24 cellular contexts compared by ENCODE assay signal in the genomic region with DNA sequence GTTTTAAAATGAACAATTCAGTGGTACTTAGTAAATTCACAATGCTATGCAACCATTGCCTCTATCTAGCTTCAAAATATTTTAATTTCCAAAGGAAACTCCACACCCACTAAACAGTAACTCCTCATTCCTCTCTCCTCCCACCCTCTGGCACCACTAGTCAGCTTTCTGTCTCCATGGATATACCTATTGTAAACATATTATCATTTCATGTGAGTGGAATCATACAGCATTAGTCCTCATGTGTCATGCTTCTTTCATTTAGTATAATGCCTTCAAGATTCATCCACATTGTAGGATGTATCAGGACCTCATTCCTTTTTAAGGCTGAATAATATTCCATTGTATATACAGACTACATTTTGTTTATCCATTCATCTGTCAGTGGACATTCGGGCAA.
"Had no signal": no experiment of that assay in that cellular context is flagged by ENCODE, and none has a peak within 500 bp of the region (broad histone marks: within the 10 kb centered on the region; RNA-seq: fewer than 3 reads in every experiment).

No MANE protein-coding gene starts in this region.

- H3K4me3 ChIP-seq: coronary artery, gastroesophageal sphincter, left ventricle myocardium inferior, lower lobe of right lung, prostate gland, right lobe of liver, spleen, tibial artery, upper lobe of left lung, uterus had no signal

- H3K27ac ChIP-seq: coronary artery, gastroesophageal sphincter, left ventricle myocardium inferior, lower lobe of right lung, parathyroid adenoma, prostate gland, right lobe of liver, spleen, tibial artery, upper lobe of left lung, uterus had no signal

- H3K27me3 ChIP-seq: gastroesophageal sphincter, right lobe of liver, spleen, tibial artery, upper lobe of left lung, uterus had no signal

- H3K9me3 ChIP-seq: prostate gland, right lobe of liver had no signal

- ATAC-seq: esophagus mucosa; gastroesophageal sphincter; left cardiac atrium; lower lobe of right lung; right lobe of liver; stimulated activated memory B cell treated with anti-CD40 and anti-IgM and Interleukin-4, amounts not matched to agents 10 μg/mL and 1 μg/mL and 100 μg/mL, for 72 hours had no signal

- H3K36me3 ChIP-seq: prostate gland, right lobe of liver, uterus had no signal

- DNase-seq: effector CD4-positive, alpha-beta T cell; endodermal cell; glutamatergic neuron; kidney; left cardiac atrium; left ventricle myocardium inferior; lower lobe of right lung; mesenchymal stem cell; midbrain; nephron progenitor cell; right lobe of liver; spleen; stimulated activated CD4-positive, alpha-beta T cell treated with anti-CD3 and anti-CD28 coated beads, Interleukin-15, amount 100 ng/mL, for 24 hours; stimulated activated CD4-positive, alpha-beta T cell treated with anti-CD3 and anti-CD28 coated beads, Interleukin-1b, Interleukin-23, amount 100 ng/mL, for 48 hours; stimulated activated CD4-positive, alpha-beta T cell treated with anti-CD3 and anti-CD28 coated beads, Interleukin-4, amount 100 ng/mL, for 24 hours; tibial artery; upper lobe of left lung; uterus had no signal

- H2AFZ ChIP-seq: parathyroid adenoma had no signal

- H3K4me1 ChIP-seq: parathyroid adenoma, prostate gland, uterus had no signal

- H3K9ac ChIP-seq: parathyroid adenoma had no signal
